8 cellular contexts compared by ENCODE assay signal in genomic region chr19:39969681-39970423, GRCh38. TPM values are rescaled to one million over a fixed set of nuclear protein-coding genes. Genes with fewer than 3 reads are reported as not detected.
DNase-seq lines count a peak whose midpoint lies in the region; ATAC-seq and TF ChIP-seq lines count a peak whose summit lies in the region.

No MANE protein-coding gene starts in this region.

- no peak for TF ChIP-seq CTCF in GM06990 (IDR thresholded peaks at IDR 0.05; ENCODE audit: insufficient read depth, low read length, poor library complexity, severe bottlenecking)
- no peak for TF ChIP-seq CTCF in epithelial cell of proximal tubule (conservative IDR thresholded peaks at IDR 0.05; ENCODE audit: low read depth, low read length)
- TF ChIP-seq CTCF in progenitor cell of endocrine pancreas (IDR thresholded peaks at IDR 0.05; ENCODE audit: unreplicated experiment), result no peak

- H3K36me3 Mint-ChIP-seq in progenitor cell of endocrine pancreas (ENCODE audit: insufficient read depth), result peaks cover 17% of the 10 kb centered on the region

- H3K4me1 Mint-ChIP-seq in progenitor cell of endocrine pancreas (ENCODE audit: low read depth), result peaks cover 22% of the 10 kb centered on the region

- no peak for ATAC-seq in HG03095 (IDR thresholded peaks at IDR 0.05; ENCODE audit: unreplicated experiment)

- peak overlapping the region; percentile 98 for H3K4me3 ChIP-seq in GM06990 (replicated peaks; ENCODE audit: low read depth, low read length)
- H3K4me3 ChIP-seq in SJSA1, result peak overlapping the region; percentile 67
- peak overlapping the region; percentile 71 for H3K4me3 ChIP-seq in epithelial cell of proximal tubule (ENCODE audit: low read depth, low read length)

- DNase-seq in GM06990 (ENCODE audit: extremely low read depth, insufficient read length) (no peak), SJSA1 (ENCODE audit: low read depth in 1 of 2, low spot score in 2 of 2) (no peak), epithelial cell of proximal tubule (ENCODE audit: low read depth) (no peak), progenitor cell of endocrine pancreas (ENCODE audit: low spot score, unreplicated experiment) (no peak), retina (no peak), HT-29 (ENCODE audit: low spot score) (no peak), DMS114 treated with DMSO at 0.1 percent for 48 hours (lab: John Stamatoyannopoulos, UW; ENCODE audit: unreplicated experiment) (no peak)

- H3K4me3 Mint-ChIP-seq in progenitor cell of endocrine pancreas (ENCODE audit: low read depth), result peak overlapping the region; percentile 100

- no peak overlapping the region; the same call in 1 of the 2 replicates for H3K27ac ChIP-seq in SJSA1

- peaks cover 7% of the 10 kb centered on the region for H3K4me1 ChIP-seq in SJSA1 (replicated peaks)

- no peaks in the 10 kb centered on the region for H3K9me3 ChIP-seq in SJSA1 (replicated peaks)

- H3K9me3 Mint-ChIP-seq in progenitor cell of endocrine pancreas (ENCODE audit: low read depth), result no peaks in the 10 kb centered on the region

- H3K36me3 ChIP-seq in GM06990 (ENCODE audit: control insufficient read depth, insufficient read depth, low read length) (peaks cover 10% of the 10 kb centered on the region), SJSA1 (peaks cover 37% of the 10 kb centered on the region)

- H3K27me3 ChIP-seq in GM06990 (replicated peaks; ENCODE audit: control insufficient read depth, insufficient read depth, low read length) (no peaks in the 10 kb centered on the region), SJSA1 (replicated peaks) (no peaks in the 10 kb centered on the region)

- H3K27ac Mint-ChIP-seq in progenitor cell of endocrine pancreas, result peak overlapping the region; percentile 96

- H3K27me3 Mint-ChIP-seq in progenitor cell of endocrine pancreas, result no peaks in the 10 kb centered on the region

RNA-seq across cellular contexts. Expression of gene PSMC4, which starts 1.1 kb away (rescaled TPM):
- 137 and 174 TPM in 2 replicates for total RNA-seq in SJSA1 (2014; rRNA removed; shearing (Covaris generic))
- total RNA-seq in epithelial cell of proximal tubule, result 126 and 199 TPM in 2 replicates
- total RNA-seq in progenitor cell of endocrine pancreas, result 95.9 and 100 TPM in 2 replicates
- total RNA-seq in HT-29 (2014; rRNA removed; shearing (Covaris generic)), result 284 and 351 TPM in 2 replicates

RNA-seq across cellular contexts. Expression of gene ZNF546, which starts 27.0 kb away (rescaled TPM):
- 2.9 and 5.6 TPM in 2 replicates for total RNA-seq in SJSA1 (2014; rRNA removed; shearing (Covaris generic))
- total RNA-seq in epithelial cell of proximal tubule (0.17 and 0.87 TPM in 2 replicates), progenitor cell of endocrine pancreas (5.1 and 5.9 TPM in 2 replicates)
- not detected in 2 replicates for total RNA-seq in HT-29 (2014; rRNA removed; shearing (Covaris generic))

RNA-seq across cellular contexts. Expression of gene FCGBP, which starts 35.4 kb away (rescaled TPM):
- under 0.01 and 0.03 TPM in 2 replicates for total RNA-seq in SJSA1 (2014; rRNA removed; shearing (Covaris generic))
- total RNA-seq in epithelial cell of proximal tubule, result 0.07 and 0.17 TPM in 2 replicates
- 0.80 and 1.2 TPM in 2 replicates for total RNA-seq in progenitor cell of endocrine pancreas
- 10.1 and 14.8 TPM in 2 replicates for total RNA-seq in HT-29 (2014; rRNA removed; shearing (Covaris generic))
